In the genomic region with DNA sequence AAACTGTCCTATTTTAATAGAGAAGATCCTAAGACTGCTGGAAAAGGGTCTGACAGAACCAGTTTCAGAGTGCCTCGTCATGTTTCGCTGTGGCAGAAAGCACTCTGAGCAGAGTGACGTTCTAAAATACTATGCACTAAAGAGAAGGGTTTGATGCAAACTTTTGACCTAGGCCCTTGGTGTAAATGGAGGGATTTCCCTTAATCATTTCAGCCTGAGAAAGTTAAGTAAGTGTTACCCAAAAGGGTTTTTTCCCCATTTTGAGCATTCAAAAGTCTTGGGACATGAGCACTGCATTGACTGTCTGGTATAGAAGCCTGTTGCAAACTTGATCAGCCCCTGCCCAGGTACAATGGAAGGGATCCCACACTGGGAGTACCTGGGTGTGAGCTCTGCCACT, we compare ENCODE assay signal across 17 cellular contexts.
A peak's percentile ranks its signal among the peaks of the same experiment; 100 is the strongest.
DNase-seq lines count a peak whose midpoint lies in the region; ATAC-seq lines count a peak whose summit lies in the region.
"Had no signal": no experiment of that assay in that cellular context is flagged by ENCODE, and none has a peak within 500 bp of the region (broad histone marks: within the 10 kb centered on the region; RNA-seq: fewer than 3 reads in every experiment).

No MANE protein-coding gene starts in this region.

- ATAC-seq in GM18520 (IDR thresholded peaks at IDR 0.05; ENCODE audit: unreplicated experiment): peak; percentile 92
- ATAC-seq in GM19463 (IDR thresholded peaks at IDR 0.05; ENCODE audit: unreplicated experiment): peak; percentile 52
- peak; percentile 41 for ATAC-seq in HG02798 (IDR thresholded peaks at IDR 0.05; ENCODE audit: poor library complexity, unreplicated experiment)
- ATAC-seq: A549 had no signal

- no peak for DNase-seq in kidney glomerular epithelial cell (lab: John Stamatoyannopoulos, UW)
- no peak for DNase-seq in NCI-H1694 treated with DMSO at 0.1 percent for 48 hours (lab: John Stamatoyannopoulos, UW)
- no peak for DNase-seq in retina
- DNase-seq in AG20443 (ENCODE audit: low spot score): no peak
- DNase-seq: 8988T; ACHN; C1 segment of cervical spinal cord; Caco-2; CD4-positive, alpha-beta memory T cell; DMS153; DND-41; GM23248; HCEC 1CT had no signal

Comparison
In these comparisons a context has a peak if more than half of its experiments do, and no peak if none do; other contexts are left out.
1. ATAC-seq: peak in every context shown above with its lines; median percentile 92 in GM18520; 52 in GM19463; 41 in HG02798.